30 cellular contexts compared by ENCODE assay signal in genomic region chr9:84841915-84842314, GRCh38.
"Had no signal": no experiment of that assay in that cellular context is flagged by ENCODE, and none has a peak within 500 bp of the region (broad histone marks: within the 10 kb centered on the region; RNA-seq: fewer than 3 reads in every experiment).

No MANE protein-coding gene starts in this region.

- H3K27me3 ChIP-seq: ascending aorta, brain microvascular endothelial cell, dorsolateral prefrontal cortex had no signal

- H3K36me3 Mint-ChIP-seq: activated naive CD8-positive, alpha-beta T cell had no signal

- H3K27ac ChIP-seq: ascending aorta, brain microvascular endothelial cell, coronary artery, esophagus squamous epithelium, WERI-Rb-1 had no signal

- H3K9me3 ChIP-seq: ascending aorta, esophagus squamous epithelium had no signal

- H3K4me3 ChIP-seq: ascending aorta, coronary artery, dorsolateral prefrontal cortex, esophagus squamous epithelium had no signal

- H3K27ac Mint-ChIP-seq: activated B cell treated with CpG ODN at 0.5 μM for 24 hours; activated CD8-positive, alpha-beta T cell treated with anti-CD3 and anti-CD28 coated beads for 36 hours; activated naive CD8-positive, alpha-beta T cell; activated T-helper 17 cell treated with anti-CD3 and anti-CD28 coated beads, Interleukin-2, amount 50 U/mL, for 72 hours; dendritic cell treated with granulocyte-macrophage colony-stimulating factor and Interleukin-4, amounts not matched to agents 40 ng/mL and 50 ng/mL, for 4 days; endodermal cell; T-helper 17 cell; T-helper 2 cell treated with Interferon-gamma antibody and Interleukin-4, amounts not matched to agents 5 μg/mL and 100 μg/mL, for 36 hours had no signal

- DNase-seq: activated B cell treated with CpG ODN at 0.5 μM for 24 hours; activated CD4-positive, alpha-beta T cell treated with anti-CD3 and anti-CD28 coated beads for 48 hours; activated CD4-positive, alpha-beta T cell treated with anti-CD3 and anti-CD28 coated beads, Interleukin-2, amount 50 U/mL, for 1 hour; activated CD4-positive, alpha-beta T cell treated with anti-CD3 and anti-CD28 coated beads, Interleukin-2, amount 50 U/mL, for 48 hours; activated CD8-positive, alpha-beta memory T cell treated with anti-CD3 and anti-CD28 coated beads for 24 hours; activated CD8-positive, alpha-beta T cell treated with anti-CD3 and anti-CD28 coated beads for 36 hours; activated effector memory CD4-positive, alpha-beta T cell treated with Interleukin-2 at 50 U/mL for 16 hours; activated gamma-delta T cell treated with Interleukin-2 at 50 U/mL for 16 hours; activated naive CD4-positive, alpha-beta T cell treated with anti-CD3 and anti-CD28 coated beads, Interleukin-2, amount 50 U/mL, for 16 hours; activated naive CD4-positive, alpha-beta T cell treated with Interleukin-2 at 50 U/mL for 16 hours; activated T-cell treated with anti-CD3 and anti-CD28 coated beads, Interleukin-2, amount 50 U/mL, for 4 hours; brain microvascular endothelial cell; dorsolateral prefrontal cortex; effector memory CD4-positive, alpha-beta T cell; endodermal cell; erythroblast; esophagus squamous epithelium; foreskin fibroblast; head of caudate nucleus; T-helper 1 cell; T-helper 17 cell; T1000; WERI-Rb-1 had no signal

- H3K9me3 Mint-ChIP-seq: activated CD8-positive, alpha-beta T cell treated with anti-CD3 and anti-CD28 coated beads for 36 hours; activated T-cell treated with anti-CD3 and anti-CD28 coated beads, Interleukin-2, amount 50 U/mL, for 4 hours; activated T-helper 17 cell treated with anti-CD3 and anti-CD28 coated beads, Interleukin-2, amount 50 U/mL, for 72 hours; central memory CD8-positive, alpha-beta T cell; endodermal cell; T-helper 2 cell treated with Interferon-gamma antibody and Interleukin-4, amounts not matched to agents 5 μg/mL and 100 μg/mL, for 36 hours had no signal

- H3K36me3 ChIP-seq: ascending aorta, brain microvascular endothelial cell, esophagus squamous epithelium, WERI-Rb-1 had no signal

- H3K4me3 Mint-ChIP-seq: activated B cell treated with CpG ODN at 0.5 μM for 24 hours; activated CD8-positive, alpha-beta T cell treated with anti-CD3 and anti-CD28 coated beads for 36 hours; activated naive CD8-positive, alpha-beta T cell; activated T-cell treated with anti-CD3 and anti-CD28 coated beads, Interleukin-2, amount 50 U/mL, for 4 hours; activated T-helper 17 cell treated with anti-CD3 and anti-CD28 coated beads, Interleukin-2, amount 50 U/mL, for 72 hours; central memory CD8-positive, alpha-beta T cell; dendritic cell treated with granulocyte-macrophage colony-stimulating factor and Interleukin-4, amounts not matched to agents 40 ng/mL and 50 ng/mL, for 4 days; endodermal cell; T-helper 17 cell; T-helper 2 cell treated with Interferon-gamma antibody and Interleukin-4, amounts not matched to agents 5 μg/mL and 100 μg/mL, for 36 hours had no signal

- H3K4me1 Mint-ChIP-seq: activated T-helper 17 cell treated with anti-CD3 and anti-CD28 coated beads, Interleukin-2, amount 50 U/mL, for 72 hours; central memory CD8-positive, alpha-beta T cell; T-helper 17 cell had no signal

- H3K4me1 ChIP-seq: ascending aorta had no signal

- H3K27me3 Mint-ChIP-seq: dendritic cell treated with granulocyte-macrophage colony-stimulating factor and Interleukin-4, amounts not matched to agents 40 ng/mL and 50 ng/mL, for 4 days had no signal
